In genomic region chr18:34689750-34690149, GRCh38 we compare ENCODE assay signal across 1 cellular context. TPM values are rescaled to one million over a fixed set of nuclear protein-coding genes. Genes with fewer than 3 reads are reported as not detected.
"Had no signal": no experiment of that assay in that cellular context is flagged by ENCODE, and none has a peak within 500 bp of the region (broad histone marks: within the 10 kb centered on the region; RNA-seq: fewer than 3 reads in every experiment).

No MANE protein-coding gene starts in this region.

RNA-seq across cellular contexts. Expression of gene DTNA, which starts 20.3 kb away (rescaled TPM):
- total RNA-seq: PC-9 had no signal
